ENCODE assay signal across 8 cellular contexts in the genomic region with DNA sequence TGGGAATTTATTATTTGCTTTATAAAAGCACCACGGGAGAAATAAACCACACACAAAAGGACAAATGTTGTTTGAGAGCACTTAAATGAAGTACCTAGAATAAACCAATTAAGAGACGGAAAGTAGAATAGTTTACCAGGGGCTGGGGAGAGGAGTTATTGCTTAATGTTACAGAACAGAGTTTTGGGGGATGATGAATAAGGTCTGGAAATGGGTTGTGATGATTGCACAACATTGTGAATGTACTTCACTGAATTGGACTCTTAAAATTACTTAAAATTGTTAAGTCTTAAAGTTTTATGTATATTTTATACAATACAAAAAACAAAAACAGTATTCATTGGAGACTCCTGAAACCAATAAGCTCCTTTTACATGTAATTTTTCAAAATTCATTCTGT. TPM values are rescaled to one million over a fixed set of nuclear protein-coding genes. Genes with fewer than 3 reads are reported as not detected.
DNase-seq lines count a peak whose midpoint lies in the region; ATAC-seq, FAIRE-seq and TF ChIP-seq lines count a peak whose summit lies in the region.

No MANE protein-coding gene starts in this region.

- POLR2A ChIA-PET in IMR-90 (lab: Charles Lee; ENCODE audit: unreplicated experiment): no interaction called here

- no peak overlapping the region for H4K91ac ChIP-seq in IMR-90 (ENCODE audit: insufficient read depth, low read depth, low read length)

- intact Hi-C loops in IMR-90 (cut with micrococcal nuclease): no loop called here

- no peak overlapping the region for H3K18ac ChIP-seq in IMR-90 (ENCODE audit: low read depth, low read length)

- no peak for TF ChIP-seq RAD21 in IMR-90 (IDR thresholded peaks at IDR 0.05; ENCODE audit: low read length)

- no peak overlapping the region for H3K14ac ChIP-seq in IMR-90 (replicated peaks; ENCODE audit: low read depth, low read length)

- TF ChIP-seq POLR2A in IMR-90 (IDR thresholded peaks at IDR 0.05; ENCODE audit: low read depth, low read length) (no peak), H54 (IDR thresholded peaks at IDR 0.05; ENCODE audit: low read depth, low read length) (no peak)

- H3K27me3 Mint-ChIP-seq in mesothelial cell of epicardium (ENCODE audit: low read depth): peaks cover 15% of the 10 kb centered on the region

- no peak overlapping the region for H3K23ac ChIP-seq in IMR-90 (ENCODE audit: low read depth, low read length)

- FAIRE-seq in H54 (lab: Jason Lieb, UNC): no peak

- H3K9me1 ChIP-seq in IMR-90 (ENCODE audit: insufficient read depth, low read length): peaks cover 3% of the 10 kb centered on the region; the same call in 1 of the 2 replicates

- ATAC-seq in IMR-90 (ENCODE audit: low read depth) (no peak), GM21528 (IDR thresholded peaks at IDR 0.05; ENCODE audit: low FRiP score, unreplicated experiment) (no peak), HG03442 (IDR thresholded peaks at IDR 0.05; ENCODE audit: unreplicated experiment) (no peak)

- no peak overlapping the region for H2BK120ac ChIP-seq in IMR-90 (ENCODE audit: low read depth, low read length)

- peaks cover 29% of the 10 kb centered on the region for H3K4me1 Mint-ChIP-seq in mesothelial cell of epicardium

- WGBS in IMR-90 (ENCODE audit: extremely low coverage in 2 of 2, insufficient read length in 1 of 2), 2 experiments: no CpG with 5 or more reads among the region's 2 CpGs

- in situ Hi-C loops in IMR-90 (cut with MboI; ENCODE audit: low sequenced_read_pairs) (no loop called here), astrocyte of the spinal cord (cut with HindIII; ENCODE audit: low sequenced_read_pairs) (no loop called here)

- H3K36me3 Mint-ChIP-seq in mesothelial cell of epicardium: peaks cover 4% of the 10 kb centered on the region

- H3K79me1 ChIP-seq in IMR-90 (ENCODE audit: low read depth in 1 of 2, low read length in 2 of 2): peaks cover 9 to 32% of the 10 kb centered on the region in 2 experiments; a peak in 3 of 4 replicates

- H2AFZ ChIP-seq in IMR-90 (replicated peaks; ENCODE audit: low read length, poor library complexity): no peak overlapping the region

- no peak overlapping the region for H3K56ac ChIP-seq in IMR-90 (ENCODE audit: extremely low read depth, insufficient read depth, low read length)

- H4K20me1 ChIP-seq in IMR-90 (ENCODE audit: insufficient read depth, low read length): peaks cover 14% of the 10 kb centered on the region; the same call in 1 of the 2 replicates

- H3K9me3 ChIP-seq in IMR-90 (ENCODE audit: control insufficient read depth, insufficient read depth, low read length): no peaks in the 10 kb centered on the region

- dilution Hi-C loops in IMR-90 (cut with HindIII; ENCODE audit: low sequenced_read_pairs, unreplicated experiment): no loop called here

- H2BK20ac ChIP-seq in IMR-90 (ENCODE audit: low read depth, low read length): no peak overlapping the region

- no peak overlapping the region for H2AK9ac ChIP-seq in IMR-90 (replicated peaks; ENCODE audit: low read depth, low read length, poor library complexity)

- H3K27ac Mint-ChIP-seq in mesothelial cell of epicardium: peak overlapping the region; percentile 99

- no peak for TF ChIP-seq CTCF in AG10803 (conservative IDR thresholded peaks at IDR 0.05; ENCODE audit: low read length)
- TF ChIP-seq CTCF in IMR-90 (conservative IDR thresholded peaks at IDR 0.05; ENCODE audit: low read depth, low read length): no peak
- TF ChIP-seq CTCF in astrocyte of the spinal cord (IDR thresholded peaks at IDR 0.05; ENCODE audit: low read depth, low read length): no peak
- no peak for TF ChIP-seq CTCF in mesothelial cell of epicardium (IDR thresholded peaks at IDR 0.05; ENCODE audit: unreplicated experiment)

- H3K9ac ChIP-seq in IMR-90 (ENCODE audit: low read depth, low read length): no peak overlapping the region

- peak overlapping the region; percentile 98 for H3K4me2 ChIP-seq in IMR-90 (ENCODE audit: low read depth, low read length)

- H3K4me3 Mint-ChIP-seq in mesothelial cell of epicardium: peak overlapping the region; percentile 91

- H2AK5ac ChIP-seq in IMR-90 (ENCODE audit: low read depth, low read length): no peak overlapping the region

- peaks cover 4% of the 10 kb centered on the region for H3K4me1 ChIP-seq in IMR-90 (ENCODE audit: control insufficient read depth, insufficient read depth, low read length)

- H3K4me3 ChIP-seq in AG10803 (ENCODE audit: low read length) (peak overlapping the region; percentile 91), IMR-90 (ENCODE audit: insufficient read depth, low read depth, low read length) (no peak overlapping the region), astrocyte of the spinal cord (ENCODE audit: low read depth, low read length) (peak overlapping the region; percentile 91)

- 0 out of 2 replicates have a peak, but pooled peaks cover 3% of the 10 kb centered on the region for H3K36me3 ChIP-seq in IMR-90 (ENCODE audit: control insufficient read depth, insufficient read depth, low read length)

- DNase-seq in AG10803 (ENCODE audit: low read depth) (peak; percentile 61), IMR-90 (peak; percentile 15), astrocyte of the spinal cord (ENCODE audit: low read depth, low spot score) (no peak), mesothelial cell of epicardium (ENCODE audit: low spot score in 2 of 2, unreplicated experiment in 2 of 2) (no peak), NCI-H2171 treated with DMSO at 0.1 percent for 48 hours (lab: John Stamatoyannopoulos, UW) (no peak), H54 (ENCODE audit: insufficient read length, low spot score) (no peak)

- H3K4ac ChIP-seq in IMR-90 (ENCODE audit: low read depth, low read length): no peak overlapping the region

- H3K9me3 Mint-ChIP-seq in mesothelial cell of epicardium: no peaks in the 10 kb centered on the region

- H4K5ac ChIP-seq in IMR-90 (ENCODE audit: low read depth, low read length): no peak overlapping the region

- H3K27ac ChIP-seq in IMR-90 (ENCODE audit: insufficient read depth, low read length): no peak overlapping the region

- H2BK15ac ChIP-seq in IMR-90 (ENCODE audit: low read depth, low read length): no peak overlapping the region

- H2BK5ac ChIP-seq in IMR-90 (ENCODE audit: low read depth, low read length, poor library complexity, severe bottlenecking): no peak overlapping the region

- CTCF ChIA-PET in IMR-90 (lab: Yijun Ruan, JAX): interaction anchor here (1.0 kb wide), 1 partner anchor 11 kb away, joined by 5 read pairs; no protein-coding TSS in a partner anchor

- no TSS peak for BruUV-seq in IMR-90 (replicated peaks; lab: Mats Ljungman, UMichigan)

- no peak overlapping the region for H4K8ac ChIP-seq in IMR-90 (ENCODE audit: low read depth in 2 of 2, low read length in 2 of 2)

- no peaks in the 10 kb centered on the region for H3K27me3 ChIP-seq in IMR-90 (ENCODE audit: control insufficient read depth, insufficient read depth, low read length)

TF ChIP-seq in IMR-90, 13 proteins besides CTCF, POLR2A, EP300 and RAD21:
- TF ChIP-seq CEBPB (IDR thresholded peaks at IDR 0.05; ENCODE audit: low read depth, low read length) (peak; percentile 97), RFX5 (IDR thresholded peaks at IDR 0.05; ENCODE audit: low read depth, low read length) (no peak)

RNA-seq across cellular contexts. Expression of gene ZBTB43, which starts 1.5 kb away (rescaled TPM):
- total RNA-seq in IMR-90 (2012; rRNA removed) (12.2 and 15.1 TPM in 2 replicates), mesothelial cell of epicardium (20.1 to 21.4 TPM (median 21.4 TPM) in 3 replicates)
- 4.1 and 4.5 TPM in 2 replicates for polyA plus RNA-seq in IMR-90 (2012; rRNA removed)
- polyA plus RNA-seq in IMR-90 (2012; cell fraction: cytosol; rRNA removed): 1.6 and 2.2 TPM in 2 replicates
- 3.0 and 7.5 TPM in 2 replicates for polyA plus RNA-seq in IMR-90 (2012; cell fraction: nucleus; rRNA removed; ENCODE audit: low replicate concordance)

RNA-seq across cellular contexts. Expression of gene ZBTB34, which starts 54.1 kb away (rescaled TPM):
- total RNA-seq in IMR-90 (2012; rRNA removed) (2.7 and 3.9 TPM in 2 replicates), mesothelial cell of epicardium (23.3 to 24.7 TPM (median 24.0 TPM) in 3 replicates)
- polyA plus RNA-seq in IMR-90 (2012; rRNA removed): 2.8 and 3.1 TPM in 2 replicates
- 1.1 and 1.8 TPM in 2 replicates for polyA plus RNA-seq in IMR-90 (2012; cell fraction: cytosol; rRNA removed)
- polyA plus RNA-seq in IMR-90 (2012; cell fraction: nucleus; rRNA removed; ENCODE audit: low replicate concordance): 2.1 and 6.2 TPM in 2 replicates

Comparison
In these comparisons a context has a peak if more than half of its experiments do, and no peak if none do; other contexts are left out.
1. DNase-seq: peak in AG10803 (single experiment) and IMR-90 (single experiment); none in astrocyte of the spinal cord (single experiment), mesothelial cell of epicardium (0 of 2), NCI-H2171 treated with DMSO at 0.1 percent for 48 hours (single experiment) and H54 (single experiment).